12 cellular contexts compared by ENCODE assay signal in genomic region chr16:19008245-19008644, GRCh38. TPM values are rescaled to one million over a fixed set of nuclear protein-coding genes. Genes with fewer than 3 reads are reported as not detected.
DNase-seq lines count a peak whose midpoint lies in the region; ATAC-seq and TF ChIP-seq lines count a peak whose summit lies in the region.
"Had no signal": no experiment of that assay in that cellular context is flagged by ENCODE, and none has a peak within 500 bp of the region (broad histone marks: within the 10 kb centered on the region; RNA-seq: fewer than 3 reads in every experiment).

No MANE protein-coding gene starts in this region.

- POLR2A ChIA-PET in BJ (lab: Charles Lee), result no interaction called here

- H3K4me3 Mint-ChIP-seq in activated CD8-positive, alpha-beta memory T cell treated with anti-CD3 and anti-CD28 coated beads, Interleukin-2, amount 10 ng/mL, durations not matched to agents 7 days and 5 days, result no peak overlapping the region
- H3K4me3 Mint-ChIP-seq in activated T-cell treated with anti-CD3 and anti-CD28 coated beads, Interleukin-2, amount 50 U/mL, for 24 hours, result no peak overlapping the region
- H3K4me3 Mint-ChIP-seq: activated naive CD8-positive, alpha-beta T cell treated with anti-CD3 and anti-CD28 coated beads for 36 hours had no signal

- CTCF ChIA-PET in BJ (lab: Yijun Ruan, JAX), result interaction anchor here (2.1 kb wide), 1 partner anchor 24 kb away, joined by 7 read pairs; the partner anchor contains the start of gene TMC7
- CTCF ChIA-PET in activated CD8-positive, alpha-beta memory T cell treated with anti-CD3 and anti-CD28 coated beads, Interleukin-2, amount 10 ng/mL, durations not matched to agents 7 days and 5 days (lab: Charles Lee), result no interaction called here

- TF ChIP-seq CTCF in BJ (IDR thresholded peaks at IDR 0.05; ENCODE audit: insufficient read depth, low read depth, low read length), result no peak
- TF ChIP-seq CTCF in brain microvascular endothelial cell (IDR thresholded peaks at IDR 0.05; ENCODE audit: low read depth, low read length, missing control alignments), result no peak
- no peak for TF ChIP-seq CTCF in GM13976 (IDR thresholded peaks at IDR 0.05; ENCODE audit: borderline replicate concordance, control extremely low read depth, extremely low read depth, insufficient read depth, missing control alignments)

- H3K9me3 Mint-ChIP-seq in activated CD8-positive, alpha-beta memory T cell treated with anti-CD3 and anti-CD28 coated beads, Interleukin-2, amount 10 ng/mL, durations not matched to agents 7 days and 5 days (ENCODE audit: low read depth), result peaks cover 2% of the 10 kb centered on the region
- H3K9me3 Mint-ChIP-seq in activated T-cell treated with anti-CD3 and anti-CD28 coated beads, Interleukin-2, amount 50 U/mL, for 24 hours, result no peaks in the 10 kb centered on the region
- H3K9me3 Mint-ChIP-seq: activated naive CD8-positive, alpha-beta T cell treated with anti-CD3 and anti-CD28 coated beads for 36 hours had no signal

- DNase-seq in BJ (ENCODE audit: low read depth) (peak; percentile 27), M059J (ENCODE audit: low read depth) (peak; percentile 93), brain microvascular endothelial cell (peak; percentile 82), kidney glomerular epithelial cell (lab: John Stamatoyannopoulos, UW) (peak; percentile 32), GM13976 (ENCODE audit: low spot score) (no peak), NCI-H2029 (lab: John Stamatoyannopoulos, UW) (no peak)
- DNase-seq in activated CD8-positive, alpha-beta memory T cell treated with anti-CD3 and anti-CD28 coated beads, Interleukin-2, amount 10 ng/mL, durations not matched to agents 7 days and 5 days, result no peak
- DNase-seq in activated T-cell treated with anti-CD3 and anti-CD28 coated beads, Interleukin-2, amount 50 U/mL, for 24 hours, result no peak
- DNase-seq: activated CD4-positive, alpha-beta T cell treated with anti-CD3 and anti-CD28 coated beads, Interleukin-2, amount 50 U/mL, for 48 hours; activated naive CD8-positive, alpha-beta T cell treated with anti-CD3 and anti-CD28 coated beads for 36 hours had no signal

- H3K27ac Mint-ChIP-seq in activated CD8-positive, alpha-beta memory T cell treated with anti-CD3 and anti-CD28 coated beads, Interleukin-2, amount 10 ng/mL, durations not matched to agents 7 days and 5 days, result no peak overlapping the region
- H3K27ac Mint-ChIP-seq in activated T-cell treated with anti-CD3 and anti-CD28 coated beads, Interleukin-2, amount 50 U/mL, for 24 hours, result no peak overlapping the region
- H3K27ac Mint-ChIP-seq: activated naive CD8-positive, alpha-beta T cell treated with anti-CD3 and anti-CD28 coated beads for 36 hours had no signal

- H3K27me3 ChIP-seq in BJ (ENCODE audit: control insufficient read depth, insufficient read depth, low read length), result no peaks in the 10 kb centered on the region
- H3K27me3 ChIP-seq in brain microvascular endothelial cell (replicated peaks), result no peaks in the 10 kb centered on the region
- H3K27me3 ChIP-seq: SJSA1 had no signal

- no peaks in the 10 kb centered on the region for H3K4me1 Mint-ChIP-seq in activated CD8-positive, alpha-beta memory T cell treated with anti-CD3 and anti-CD28 coated beads, Interleukin-2, amount 10 ng/mL, durations not matched to agents 7 days and 5 days
- no peaks in the 10 kb centered on the region for H3K4me1 Mint-ChIP-seq in activated T-cell treated with anti-CD3 and anti-CD28 coated beads, Interleukin-2, amount 50 U/mL, for 24 hours (ENCODE audit: low read depth)
- H3K4me1 Mint-ChIP-seq: activated naive CD8-positive, alpha-beta T cell treated with anti-CD3 and anti-CD28 coated beads for 36 hours had no signal

- no peak for ATAC-seq in activated CD8-positive, alpha-beta memory T cell treated with anti-CD3 and anti-CD28 coated beads, Interleukin-2, amount 10 ng/mL, durations not matched to agents 7 days and 5 days

- H3K36me3 ChIP-seq in BJ (ENCODE audit: control insufficient read depth, insufficient read depth, low read length) (no peaks in the 10 kb centered on the region), brain microvascular endothelial cell (replicated peaks) (no peaks in the 10 kb centered on the region)
- H3K36me3 ChIP-seq: SJSA1 had no signal

- H3K36me3 Mint-ChIP-seq in activated CD8-positive, alpha-beta memory T cell treated with anti-CD3 and anti-CD28 coated beads, Interleukin-2, amount 10 ng/mL, durations not matched to agents 7 days and 5 days, result no peaks in the 10 kb centered on the region
- no peaks in the 10 kb centered on the region for H3K36me3 Mint-ChIP-seq in activated T-cell treated with anti-CD3 and anti-CD28 coated beads, Interleukin-2, amount 50 U/mL, for 24 hours (ENCODE audit: low read depth)
- H3K36me3 Mint-ChIP-seq: activated naive CD8-positive, alpha-beta T cell treated with anti-CD3 and anti-CD28 coated beads for 36 hours had no signal

- H3K27me3 Mint-ChIP-seq in activated CD8-positive, alpha-beta memory T cell treated with anti-CD3 and anti-CD28 coated beads, Interleukin-2, amount 10 ng/mL, durations not matched to agents 7 days and 5 days, result no peaks in the 10 kb centered on the region
- no peaks in the 10 kb centered on the region for H3K27me3 Mint-ChIP-seq in activated T-cell treated with anti-CD3 and anti-CD28 coated beads, Interleukin-2, amount 50 U/mL, for 24 hours
- H3K27me3 Mint-ChIP-seq: activated naive CD8-positive, alpha-beta T cell treated with anti-CD3 and anti-CD28 coated beads for 36 hours had no signal

- H3K27ac ChIP-seq in brain microvascular endothelial cell, result no peak overlapping the region
- H3K27ac ChIP-seq: SJSA1 had no signal

- in situ Hi-C loops in brain microvascular endothelial cell (cut with HindIII; ENCODE audit: low pct_ligation_motif_present, low sequenced_read_pairs) (no loop called here), GM13976 (cut with MboI; ENCODE audit: low sequenced_read_pairs, unreplicated experiment) (no loop called here)

- H3K4me3 ChIP-seq in BJ (ENCODE audit: low read depth, low read length) (no peak overlapping the region), brain microvascular endothelial cell (ENCODE audit: low read depth, low read length) (no peak overlapping the region)
- H3K4me3 ChIP-seq: SJSA1 had no signal

RNA-seq across cellular contexts. Expression of gene TMC7, which starts 24.5 kb away (rescaled TPM):
- 0.40 and 0.47 TPM in 2 replicates for polyA plus RNA-seq in BJ (2011; rRNA removed)
- 0.36 and 0.85 TPM in 2 replicates for polyA minus RNA-seq in BJ (2011; rRNA and poly(A)+ RNA removed)
- 0.20 and 0.71 TPM in 2 replicates for total RNA-seq in M059J (2014; rRNA removed; shearing (Covaris generic))
- total RNA-seq in activated CD8-positive, alpha-beta memory T cell treated with anti-CD3 and anti-CD28 coated beads, Interleukin-2, amount 10 ng/mL, durations not matched to agents 7 days and 5 days, result not detected
- total RNA-seq: activated naive CD8-positive, alpha-beta T cell treated with anti-CD3 and anti-CD28 coated beads for 36 hours; mononuclear cell had no signal

RNA-seq across cellular contexts. Expression of gene COQ7, which starts 59.2 kb away (rescaled TPM):
- 10.7 and 13.1 TPM in 2 replicates for polyA plus RNA-seq in BJ (2011; rRNA removed)
- polyA minus RNA-seq in BJ (2011; rRNA and poly(A)+ RNA removed), result 8.8 and 10.4 TPM in 2 replicates
- total RNA-seq in M059J (2014; rRNA removed; shearing (Covaris generic)), result 19.3 and 20.6 TPM in 2 replicates
- 10 to 100 TPM; 12.5 to 14.1 TPM for total RNA-seq in activated CD8-positive, alpha-beta memory T cell treated with anti-CD3 and anti-CD28 coated beads, Interleukin-2, amount 10 ng/mL, durations not matched to agents 7 days and 5 days

Comparison
In these comparisons a context has a peak if more than half of its experiments do, and no peak if none do; other contexts are left out.
1. DNase-seq: peak in BJ (single experiment), M059J (single experiment), brain microvascular endothelial cell (single experiment) and kidney glomerular epithelial cell (single experiment); none in activated CD8-positive, alpha-beta memory T cell treated with anti-CD3 and anti-CD28 coated beads, Interleukin-2, amount 10 ng/mL, durations not matched to agents 7 days and 5 days (single experiment), GM13976 (single experiment), NCI-H2029 (single experiment) and activated T-cell treated with anti-CD3 and anti-CD28 coated beads, Interleukin-2, amount 50 U/mL, for 24 hours (single experiment).